9 cellular contexts compared by ENCODE assay signal in genomic region chr11:18171377-18172000, GRCh38. TPM values are rescaled to one million over a fixed set of nuclear protein-coding genes. Genes with fewer than 3 reads are reported as not detected.
A peak's percentile ranks its signal among the peaks of the same experiment; 100 is the strongest.
DNase-seq lines count a peak whose midpoint lies in the region; ATAC-seq, FAIRE-seq and TF ChIP-seq lines count a peak whose summit lies in the region.
"Had no signal": no experiment of that assay in that cellular context is flagged by ENCODE, and none has a peak within 500 bp of the region (broad histone marks: within the 10 kb centered on the region; RNA-seq: fewer than 3 reads in every experiment).

No MANE protein-coding gene starts in this region.

- in situ Hi-C loops in GM23248 (cut with MboI): no loop called here

- peaks cover 53% of the 10 kb centered on the region for H3K27me3 Mint-ChIP-seq in activated CD8-positive, alpha-beta memory T cell treated with anti-CD3 and anti-CD28 coated beads, Interleukin-2, amount 10 ng/mL, durations not matched to agents 7 days and 5 days

- no peaks in the 10 kb centered on the region for H3K9me3 Mint-ChIP-seq in activated CD8-positive, alpha-beta memory T cell treated with anti-CD3 and anti-CD28 coated beads, Interleukin-2, amount 10 ng/mL, durations not matched to agents 7 days and 5 days (ENCODE audit: low read depth)

- H4K20me1 ChIP-seq in GM23248 (ENCODE audit: insufficient read depth): no peaks in the 10 kb centered on the region

- H3K36me3 ChIP-seq in BJ (ENCODE audit: control insufficient read depth, insufficient read depth, low read length) (no peaks in the 10 kb centered on the region), GM23248 (ENCODE audit: low read depth) (no peaks in the 10 kb centered on the region)

- POLR2A ChIA-PET in BJ (lab: Charles Lee): no interaction called here

- H3K4me1 Mint-ChIP-seq in activated CD8-positive, alpha-beta memory T cell treated with anti-CD3 and anti-CD28 coated beads, Interleukin-2, amount 10 ng/mL, durations not matched to agents 7 days and 5 days: no peaks in the 10 kb centered on the region

- H3K27ac ChIP-seq in GM23248 (no peak overlapping the region), foreskin keratinocyte (no peak overlapping the region)

- no peaks in the 10 kb centered on the region for H3K9me2 ChIP-seq in GM23248 (ENCODE audit: insufficient read depth)

- no peaks in the 10 kb centered on the region for H3K4me1 ChIP-seq in GM23248 (ENCODE audit: insufficient read depth)
- H3K4me1 ChIP-seq in foreskin keratinocyte: no peaks in the 10 kb centered on the region

- DNase-seq in BJ (ENCODE audit: low read depth) (no peak), GM23248 (peak; percentile 52), OCI-M1 (lab: John Stamatoyannopoulos, UW) (peak; percentile 32), foreskin keratinocyte (peak in 1 of 2 donors; percentile 49), frontal cortex (ENCODE audit: low spot score in 2 of 2) (no peak), NCI-H1105 (lab: John Stamatoyannopoulos, UW) (no peak)
- DNase-seq in activated CD8-positive, alpha-beta memory T cell treated with anti-CD3 and anti-CD28 coated beads, Interleukin-2, amount 10 ng/mL, durations not matched to agents 7 days and 5 days: no peak

- 38 to 41% methylated on average over 4 of the region's 4 CpGs for WGBS in GM23248 (ENCODE audit: low coverage in 1 of 2, low lambda C conversion rate in 2 of 2, missing lambda C conversion rate in 2 of 2), 2 experiments

- no peak for FAIRE-seq in frontal cortex (lab: Jason Lieb, UNC)

- H3K4me3 ChIP-seq in BJ (ENCODE audit: low read depth, low read length) (no peak overlapping the region), GM23248 (no peak overlapping the region)

- H3K27ac Mint-ChIP-seq in activated CD8-positive, alpha-beta memory T cell treated with anti-CD3 and anti-CD28 coated beads, Interleukin-2, amount 10 ng/mL, durations not matched to agents 7 days and 5 days: no peak overlapping the region
- H3K27ac Mint-ChIP-seq: IgD-negative memory B cell had no signal

- no peak overlapping the region for H3K9ac ChIP-seq in GM23248

- no peak overlapping the region for H2AFZ ChIP-seq in GM23248

- H3K27me3 ChIP-seq in BJ (ENCODE audit: control insufficient read depth, insufficient read depth, low read length) (no peaks in the 10 kb centered on the region), GM23248 (replicated peaks; ENCODE audit: insufficient read depth) (no peaks in the 10 kb centered on the region; the same call in none of the 2 replicates), foreskin keratinocyte (peaks cover 14% of the 10 kb centered on the region)

- no peaks in the 10 kb centered on the region for H3K79me2 ChIP-seq in GM23248 (ENCODE audit: insufficient read depth)

- CTCF ChIA-PET in BJ (lab: Yijun Ruan, JAX): interaction anchor here (0.6 to 1.6 kb wide), 6 partner anchors 26 to 627 kb away, joined by 3 to 5 read pairs (median 4); partner anchors contain the start of gene USH1C
- CTCF ChIA-PET in activated CD8-positive, alpha-beta memory T cell treated with anti-CD3 and anti-CD28 coated beads, Interleukin-2, amount 10 ng/mL, durations not matched to agents 7 days and 5 days (lab: Charles Lee): interaction anchor here (0.6 to 1.2 kb wide), 2 partner anchors 32 to 210 kb away, joined by 3 to 5 read pairs; no protein-coding TSS in a partner anchor

- H3K9me3 ChIP-seq in GM23248 (ENCODE audit: low read depth): no peaks in the 10 kb centered on the region

- H3K4me3 Mint-ChIP-seq in activated CD8-positive, alpha-beta memory T cell treated with anti-CD3 and anti-CD28 coated beads, Interleukin-2, amount 10 ng/mL, durations not matched to agents 7 days and 5 days: no peak overlapping the region
- H3K4me3 Mint-ChIP-seq: IgD-negative memory B cell had no signal

- no peak overlapping the region for H3K4me2 ChIP-seq in GM23248 (ENCODE audit: unreplicated experiment)

- TF ChIP-seq CTCF in BJ (IDR thresholded peaks at IDR 0.05; ENCODE audit: insufficient read depth, low read depth, low read length): peak; percentile 63
- TF ChIP-seq CTCF in foreskin keratinocyte (conservative IDR thresholded peaks at IDR 0.05): peak; percentile 67

- peak; percentile 76 for ATAC-seq in foreskin keratinocyte
- no peak for ATAC-seq in activated CD8-positive, alpha-beta memory T cell treated with anti-CD3 and anti-CD28 coated beads, Interleukin-2, amount 10 ng/mL, durations not matched to agents 7 days and 5 days
- ATAC-seq in GM19023 (IDR thresholded peaks at IDR 0.05; ENCODE audit: unreplicated experiment): no peak

- no peaks in the 10 kb centered on the region for H3K36me3 Mint-ChIP-seq in activated CD8-positive, alpha-beta memory T cell treated with anti-CD3 and anti-CD28 coated beads, Interleukin-2, amount 10 ng/mL, durations not matched to agents 7 days and 5 days
- H3K36me3 Mint-ChIP-seq: IgD-negative memory B cell had no signal

- no peaks in the 10 kb centered on the region for H3F3A ChIP-seq in GM23248 (ENCODE audit: insufficient read depth)

RNA-seq across cellular contexts. Expression of gene MRGPRX4, which starts 1.1 kb away (rescaled TPM):
- not detected in 2 replicates for polyA plus RNA-seq in BJ (2011; rRNA removed)
- polyA minus RNA-seq in BJ (2011; rRNA and poly(A)+ RNA removed): not detected in 2 replicates
- total RNA-seq in GM23248 (2014; rRNA removed; shearing (Covaris generic)): not detected in 2 replicates
- polyA plus RNA-seq in GM23248 (2016; fragmentation: Nextera tagmentation; extraction: Ambion mirVana): not detected in 2 replicates
- total RNA-seq in foreskin keratinocyte: not detected in 2 replicates
- polyA plus RNA-seq in foreskin keratinocyte: not detected in 2 replicates
- not detected for total RNA-seq in frontal cortex
- total RNA-seq in activated CD8-positive, alpha-beta memory T cell treated with anti-CD3 and anti-CD28 coated beads, Interleukin-2, amount 10 ng/mL, durations not matched to agents 7 days and 5 days: not detected
- polyA plus RNA-seq: IgD-negative memory B cell had no signal

RNA-seq across cellular contexts. Expression of gene MRGPRX3, which starts 39.1 kb away (rescaled TPM):
- not detected in 2 replicates for polyA plus RNA-seq in BJ (2011; rRNA removed)
- 0.09 TPM in 1 of 2 replicates, not detected in the other for polyA minus RNA-seq in BJ (2011; rRNA and poly(A)+ RNA removed)
- total RNA-seq in GM23248 (2014; rRNA removed; shearing (Covaris generic)): not detected in 2 replicates
- polyA plus RNA-seq in GM23248 (2016; fragmentation: Nextera tagmentation; extraction: Ambion mirVana): not detected in 2 replicates
- total RNA-seq in foreskin keratinocyte: 0.49 and 0.65 TPM in 2 replicates
- 0.50 and 0.76 TPM in 2 replicates for polyA plus RNA-seq in foreskin keratinocyte
- total RNA-seq in frontal cortex: not detected
- total RNA-seq in activated CD8-positive, alpha-beta memory T cell treated with anti-CD3 and anti-CD28 coated beads, Interleukin-2, amount 10 ng/mL, durations not matched to agents 7 days and 5 days: not detected
- polyA plus RNA-seq: IgD-negative memory B cell had no signal

Comparison
In these comparisons a context has a peak if more than half of its experiments do, and no peak if none do; other contexts are left out.
1. DNase-seq: peak in GM23248 (single experiment) and OCI-M1 (single experiment); none in BJ (single experiment), frontal cortex (0 of 2), activated CD8-positive, alpha-beta memory T cell treated with anti-CD3 and anti-CD28 coated beads, Interleukin-2, amount 10 ng/mL, durations not matched to agents 7 days and 5 days (single experiment) and NCI-H1105 (single experiment).